10 cellular contexts compared by ENCODE assay signal in the genomic region with DNA sequence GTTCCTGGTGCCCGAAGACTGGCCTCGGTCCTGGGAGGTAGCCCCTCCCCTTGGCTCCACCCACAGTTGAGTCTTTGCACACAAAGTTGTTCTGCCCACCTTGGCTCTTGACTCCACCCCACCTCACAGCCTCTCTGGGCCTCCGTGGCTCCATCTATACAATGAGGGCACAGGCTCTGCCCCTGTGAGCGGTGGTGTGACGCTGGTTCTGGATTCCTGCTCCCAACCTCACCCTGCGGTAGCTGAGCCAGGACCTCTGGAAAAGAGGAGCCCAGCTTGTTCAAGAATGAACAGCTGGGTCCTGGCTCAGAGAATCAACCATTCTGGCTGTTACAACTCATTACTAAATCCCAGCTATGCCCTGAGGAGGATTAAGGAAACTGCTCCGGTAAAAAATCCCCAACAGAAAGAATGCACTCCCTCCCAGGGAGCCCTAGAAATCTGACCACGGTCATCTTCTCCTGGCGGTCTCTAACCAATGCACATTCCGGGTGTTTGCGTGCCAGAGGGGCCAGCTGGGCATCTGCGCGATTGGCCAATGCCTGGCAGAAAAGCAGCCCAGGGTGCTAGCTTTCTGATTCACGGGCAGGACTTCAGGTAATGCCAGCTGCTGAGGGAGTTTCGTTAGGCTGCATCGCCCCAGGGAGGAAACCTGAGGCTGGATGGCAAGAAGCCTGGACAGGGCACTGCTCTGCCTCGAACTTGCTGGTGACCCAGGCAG. TPM values are rescaled to one million over a fixed set of nuclear protein-coding genes. Genes with fewer than 3 reads are reported as not detected.
DNase-seq lines count a peak whose midpoint lies in the region; ATAC-seq and TF ChIP-seq lines count a peak whose summit lies in the region.
"Had no signal": no experiment of that assay in that cellular context is flagged by ENCODE, and none has a peak within 500 bp of the region (broad histone marks: within the 10 kb centered on the region; RNA-seq: fewer than 3 reads in every experiment).

No MANE protein-coding gene starts in this region.

- peak overlapping the region; percentile 72 for H3K27ac ChIP-seq in WERI-Rb-1

- no peaks in the 10 kb centered on the region for H3K36me3 ChIP-seq in WERI-Rb-1

- H3K27me3 ChIP-seq in WERI-Rb-1 (ENCODE audit: insufficient read depth, low read depth, severe bottlenecking): no peaks in the 10 kb centered on the region

- no peak for DNase-seq in activated T-cell treated with anti-CD3 and anti-CD28 coated beads, Interleukin-2, amount 50 U/mL, for 72 hours
- no peak for DNase-seq in activated T-cell treated with anti-CD3 and anti-CD28 coated beads, Interleukin-2, amount 50 U/mL, for 48 hours
- DNase-seq in WERI-Rb-1 (peak; percentile 56), left ventricle myocardium superior (no peak), type B pancreatic cell (ENCODE audit: extremely low spot score, unreplicated experiment) (no peak), NOMO-1 (lab: John Stamatoyannopoulos, UW; ENCODE audit: unreplicated experiment in 2 of 2) (no peak), NCI-H2107 (lab: John Stamatoyannopoulos, UW) (no peak), NCI-H2196 (lab: John Stamatoyannopoulos, UW; ENCODE audit: unreplicated experiment) (no peak)
- DNase-seq: activated naive CD4-positive, alpha-beta T cell; islet precursor cell had no signal

- no peaks in the 10 kb centered on the region for H3K36me3 Mint-ChIP-seq in activated T-cell treated with anti-CD3 and anti-CD28 coated beads, Interleukin-2, amount 50 U/mL, for 72 hours (ENCODE audit: insufficient read depth in 2 of 2)
- no peaks in the 10 kb centered on the region for H3K36me3 Mint-ChIP-seq in type B pancreatic cell

- H3K4me3 Mint-ChIP-seq in activated T-cell treated with anti-CD3 and anti-CD28 coated beads, Interleukin-2, amount 50 U/mL, for 72 hours: peak overlapping the region; percentile 46 to 65
- no peak overlapping the region for H3K4me3 Mint-ChIP-seq in type B pancreatic cell

- peaks cover 54% of the 10 kb centered on the region for H3K4me1 Mint-ChIP-seq in activated T-cell treated with anti-CD3 and anti-CD28 coated beads, Interleukin-2, amount 50 U/mL, for 72 hours (ENCODE audit: low read depth)
- H3K4me1 Mint-ChIP-seq in type B pancreatic cell (ENCODE audit: unreplicated experiment): peaks cover 13% of the 10 kb centered on the region

- intact Hi-C loops in left ventricle myocardium superior (cut with micrococcal nuclease): no loop called here

- H3K9me3 Mint-ChIP-seq in activated T-cell treated with anti-CD3 and anti-CD28 coated beads, Interleukin-2, amount 50 U/mL, for 72 hours: no peaks in the 10 kb centered on the region
- H3K9me3 Mint-ChIP-seq in type B pancreatic cell: no peaks in the 10 kb centered on the region

- TF ChIP-seq CTCF in WERI-Rb-1 (IDR thresholded peaks at IDR 0.05; ENCODE audit: low read depth, low read length): no peak
- no peak for TF ChIP-seq CTCF in type B pancreatic cell (conservative IDR thresholded peaks at IDR 0.05)

- peak overlapping the region; percentile 31 for H3K4me3 ChIP-seq in WERI-Rb-1 (ENCODE audit: low read depth, low read length)

- H3K27ac Mint-ChIP-seq in activated T-cell treated with anti-CD3 and anti-CD28 coated beads, Interleukin-2, amount 50 U/mL, for 72 hours: peak overlapping the region; percentile 79
- peak overlapping the region; percentile 50 for H3K27ac Mint-ChIP-seq in type B pancreatic cell

- no peaks in the 10 kb centered on the region for H3K9me3 ChIP-seq in WERI-Rb-1 (ENCODE audit: severe bottlenecking)

- no peak for ATAC-seq in activated T-cell treated with anti-CD3 and anti-CD28 coated beads, Interleukin-2, amount 50 U/mL, for 72 hours (replicated peaks in 1 of 2)
- peak; percentile 63 for ATAC-seq in left ventricle myocardium superior

- peaks cover 4% of the 10 kb centered on the region for H3K27me3 Mint-ChIP-seq in activated T-cell treated with anti-CD3 and anti-CD28 coated beads, Interleukin-2, amount 50 U/mL, for 72 hours (ENCODE audit: low read depth)
- no peaks in the 10 kb centered on the region for H3K27me3 Mint-ChIP-seq in type B pancreatic cell

RNA-seq across cellular contexts. Expression of a gene that starts 9.9 kb away (rescaled TPM):
- 10 to 100 TPM; 70.2 to 94.2 TPM for total RNA-seq in activated T-cell treated with anti-CD3 and anti-CD28 coated beads, Interleukin-2, amount 50 U/mL, for 72 hours
- total RNA-seq in left ventricle myocardium superior (117 TPM), type B pancreatic cell (ENCODE audit: low replicate concordance) (81.6 and 109 TPM in 2 replicates)

RNA-seq across cellular contexts. Expression of a gene that starts 52.7 kb away (rescaled TPM):
- 10 to 100 TPM in 1 of 2 donors, 1 to 10 TPM in 1; 9.9 to 13.2 TPM for total RNA-seq in activated T-cell treated with anti-CD3 and anti-CD28 coated beads, Interleukin-2, amount 50 U/mL, for 72 hours
- total RNA-seq in left ventricle myocardium superior (5.2 TPM), type B pancreatic cell (ENCODE audit: low replicate concordance) (22.6 and 25.9 TPM in 2 replicates)
